ENCODE assay signal across 1 cellular context in the genomic region with DNA sequence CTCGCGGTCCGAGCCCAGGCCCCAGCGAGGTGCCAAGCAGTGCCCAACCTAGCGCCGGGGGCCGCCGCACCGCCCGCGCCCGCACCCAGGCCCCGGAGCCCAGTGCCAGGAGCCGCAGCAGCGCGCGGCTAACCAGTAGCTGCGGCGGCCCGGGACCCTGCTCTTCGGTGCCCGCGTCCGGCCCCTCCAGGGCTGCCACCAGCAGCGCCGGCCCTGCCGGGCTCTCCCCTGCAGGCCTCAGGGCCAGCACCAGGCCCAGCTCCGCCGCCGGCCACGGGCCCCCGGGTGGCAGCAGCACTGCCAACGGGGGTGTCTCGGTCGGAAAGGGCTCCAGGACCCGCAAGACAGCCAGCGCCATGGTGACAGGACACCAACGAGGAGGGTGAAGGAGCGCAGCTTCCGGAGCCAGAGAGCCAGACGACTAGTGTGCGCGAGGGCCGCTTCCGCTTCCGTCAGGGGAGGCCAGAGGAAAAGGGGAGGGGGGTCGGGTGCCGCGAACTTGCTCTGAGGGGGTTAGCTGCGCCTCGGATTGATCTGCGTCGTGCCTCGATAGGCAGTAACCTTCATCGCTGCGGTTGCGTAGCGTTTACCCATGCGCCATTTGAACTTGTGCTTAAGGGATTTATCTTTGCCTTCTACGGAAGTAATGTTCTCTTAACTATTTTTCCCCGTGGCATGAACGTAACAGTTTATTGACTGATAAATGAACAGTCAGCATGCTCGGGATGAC.
TF ChIP-seq lines count a peak whose summit lies in the region.

Gene PEX6, minus strand, starts transcription at position 389 of the 730 bp plus-strand sequence. Its CDS starts 31 bp downstream, at position 358.

TF ChIP-seq in HepG2, 621 proteins besides CTCF, POLR2A, EP300 and RAD21 (continued from another document and continues in another):
- TF ChIP-seq RERE (CRISPR knock-in tag; IDR thresholded peaks at IDR 0.05; ENCODE audit: low read depth) (no peak), TAF15 (IDR thresholded peaks at IDR 0.05; ENCODE audit: low read depth, low read length, poor library complexity, severe bottlenecking) (peak; percentile 50), ZNF773 (CRISPR knock-in tag; IDR thresholded peaks at IDR 0.05; ENCODE audit: borderline replicate concordance) (0 out of 2 replicates have a peak, but pooled peaks have one; percentile 41), SP2 (CRISPR knock-in tag; IDR thresholded peaks at IDR 0.05) (peak; percentile 56), MXD3 (CRISPR knock-in tag; IDR thresholded peaks at IDR 0.05) (0 out of 2 replicates have a peak, but pooled peaks have one; percentile 33), HNF1A (IDR thresholded peaks at IDR 0.05; ENCODE audit: low read depth) (peak; percentile 31; the same call in 1 of the 2 replicates), HNF1A (CRISPR knock-in tag; IDR thresholded peaks at IDR 0.05; ENCODE audit: borderline replicate concordance) (peak; percentile 9; the same call in 1 of the 2 replicates), ZFP62 (CRISPR knock-in tag; IDR thresholded peaks at IDR 0.05) (no peak), RBM39 (IDR thresholded peaks at IDR 0.05; ENCODE audit: low read depth, low read length, poor library complexity, severe bottlenecking) (no peak), DPF2 (CRISPR knock-in tag; IDR thresholded peaks at IDR 0.05; ENCODE audit: borderline replicate concordance, low read depth) (no peak), NFKB2 (CRISPR knock-in tag; IDR thresholded peaks at IDR 0.05; ENCODE audit: borderline replicate concordance) (peak; percentile 74; the same call in 1 of the 2 replicates), ASH2L (IDR thresholded peaks at IDR 0.05; ENCODE audit: insufficient read length, low read depth, low read length) (peak; percentile 76), ETS1 (CRISPR knock-in tag; IDR thresholded peaks at IDR 0.05) (no peak), NCOA5 (CRISPR knock-in tag; IDR thresholded peaks at IDR 0.05) (no peak), GLI4 (CRISPR knock-in tag; IDR thresholded peaks at IDR 0.05; ENCODE audit: borderline replicate concordance) (peak; percentile 88; the same call in 1 of the 2 replicates), NFKBIZ (CRISPR knock-in tag; IDR thresholded peaks at IDR 0.05) (peak; percentile 81), DZIP1 (CRISPR knock-in tag; IDR thresholded peaks at IDR 0.05) (no peak; the same call in 1 of the 2 replicates), THRA (CRISPR knock-in tag; IDR thresholded peaks at IDR 0.05; ENCODE audit: borderline replicate concordance) (peak; percentile 55; the same call in 1 of the 2 replicates), IKZF4 (CRISPR knock-in tag; IDR thresholded peaks at IDR 0.05; ENCODE audit: borderline replicate concordance, low read depth, not compliant biosample characterization) (peak; percentile 41), ZNF253 (CRISPR knock-in tag; IDR thresholded peaks at IDR 0.05; ENCODE audit: borderline replicate concordance) (no peak; the same call in 1 of the 2 replicates), IRF9 (CRISPR knock-in tag; IDR thresholded peaks at IDR 0.05; ENCODE audit: borderline replicate concordance) (no peak; the same call in 1 of the 2 replicates), ZNF503 (CRISPR knock-in tag; IDR thresholded peaks at IDR 0.05) (no peak), RNF2 (conservative IDR thresholded peaks at IDR 0.05; ENCODE audit: low read depth) (0 out of 2 replicates have a peak, but pooled peaks have one; percentile 30), ZNF44 (CRISPR knock-in tag; IDR thresholded peaks at IDR 0.05) (peak; percentile 92; the same call in 1 of the 2 replicates), NFIC (IDR thresholded peaks at IDR 0.05; ENCODE audit: low read length) (no peak; the same call in 1 of the 2 replicates)
- TF ChIP-seq, protein P1, sequence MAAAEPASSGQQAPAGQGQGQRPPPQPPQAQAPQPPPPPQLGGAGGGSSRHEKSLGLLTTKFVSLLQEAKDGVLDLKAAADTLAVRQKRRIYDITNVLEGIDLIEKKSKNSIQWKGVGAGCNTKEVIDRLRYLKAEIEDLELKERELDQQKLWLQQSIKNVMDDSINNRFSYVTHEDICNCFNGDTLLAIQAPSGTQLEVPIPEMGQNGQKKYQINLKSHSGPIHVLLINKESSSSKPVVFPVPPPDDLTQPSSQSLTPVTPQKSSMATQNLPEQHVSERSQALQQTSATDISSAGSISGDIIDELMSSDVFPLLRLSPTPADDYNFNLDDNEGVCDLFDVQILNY (CRISPR knock-in tag; conservative IDR thresholded peaks at IDR 0.05) = 0 out of 2 replicates have a peak, but pooled peaks have one; percentile 13
- TF ChIP-seq, protein P2, sequence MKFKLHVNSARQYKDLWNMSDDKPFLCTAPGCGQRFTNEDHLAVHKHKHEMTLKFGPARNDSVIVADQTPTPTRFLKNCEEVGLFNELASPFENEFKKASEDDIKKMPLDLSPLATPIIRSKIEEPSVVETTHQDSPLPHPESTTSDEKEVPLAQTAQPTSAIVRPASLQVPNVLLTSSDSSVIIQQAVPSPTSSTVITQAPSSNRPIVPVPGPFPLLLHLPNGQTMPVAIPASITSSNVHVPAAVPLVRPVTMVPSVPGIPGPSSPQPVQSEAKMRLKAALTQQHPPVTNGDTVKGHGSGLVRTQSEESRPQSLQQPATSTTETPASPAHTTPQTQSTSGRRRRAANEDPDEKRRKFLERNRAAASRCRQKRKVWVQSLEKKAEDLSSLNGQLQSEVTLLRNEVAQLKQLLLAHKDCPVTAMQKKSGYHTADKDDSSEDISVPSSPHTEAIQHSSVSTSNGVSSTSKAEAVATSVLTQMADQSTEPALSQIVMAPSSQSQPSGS (CRISPR knock-in tag; IDR thresholded peaks at IDR 0.05) = peak; percentile 75; the same call in 1 of the 2 replicates
